Comparison of ENCODE assay signal across 11 cellular contexts in genomic region chr1:26163684-26164035, GRCh38. TPM values are rescaled to one million over a fixed set of nuclear protein-coding genes. Genes with fewer than 3 reads are reported as not detected.
A peak's percentile ranks its signal among the peaks of the same experiment; 100 is the strongest.
DNase-seq lines count a peak whose midpoint lies in the region; ATAC-seq and TF ChIP-seq lines count a peak whose summit lies in the region.
"Had no signal": no experiment of that assay in that cellular context is flagged by ENCODE, and none has a peak within 500 bp of the region (broad histone marks: within the 10 kb centered on the region; RNA-seq: fewer than 3 reads in every experiment).

No MANE protein-coding gene starts in this region.

- H3K4me1 Mint-ChIP-seq in CD8-positive, alpha-beta memory T cell = peaks cover 13 to 24% (median 18%) of the 10 kb centered on the region in 3 donors
- peaks cover 13% of the 10 kb centered on the region for H3K4me1 Mint-ChIP-seq in progenitor cell of endocrine pancreas (ENCODE audit: low read depth)

- H3K36me3 ChIP-seq in CD8-positive, alpha-beta memory T cell (ENCODE audit: insufficient read depth, low read length) = no peaks in the 10 kb centered on the region
- no peaks in the 10 kb centered on the region for H3K36me3 ChIP-seq in NT2/D1 (ENCODE audit: insufficient read depth, insufficient read length, low read length)
- H3K36me3 ChIP-seq in esophagus squamous epithelium = no peaks in the 10 kb centered on the region
- no peaks in the 10 kb centered on the region for H3K36me3 ChIP-seq in Karpas-422 (ENCODE audit: insufficient read depth, low read length)

- WGBS in esophagus squamous epithelium, 2 donors = 63 to 73% methylated on average over 4 to 8 of the region's 9 CpGs

- POLR2A ChIA-PET in CD8-positive, alpha-beta memory T cell (lab: Charles Lee) = no interaction called here

- peaks cover 0 to 2% (median 0%) of the 10 kb centered on the region in 5 donors for H3K9me3 Mint-ChIP-seq in CD8-positive, alpha-beta memory T cell
- H3K9me3 Mint-ChIP-seq in progenitor cell of endocrine pancreas (ENCODE audit: low read depth) = no peaks in the 10 kb centered on the region
- H3K9me3 Mint-ChIP-seq: activated T-helper 1 cell treated with anti-CD3 and anti-CD28 coated beads, Interleukin-12 subunit alpha, Interleukin-12 subunit beta, Interleukin-2, Interleukin-4 antibody, amounts not matched to agents 30 ng/mL and 10 ng/mL and 1 ng/mL, durations not matched to agents 14 hours and 24 hours and 36 hours had no signal

- no peak overlapping the region for H3K4me2 ChIP-seq in Karpas-422 (ENCODE audit: low read depth, low read length, poor library complexity, severe bottlenecking)

- H3K27me3 Mint-ChIP-seq in CD8-positive, alpha-beta memory T cell = peaks cover 28 to 30% of the 10 kb centered on the region in 2 donors
- H3K27me3 Mint-ChIP-seq in progenitor cell of endocrine pancreas = peaks cover 21% of the 10 kb centered on the region

- no peaks in the 10 kb centered on the region for H3K9me2 ChIP-seq in Karpas-422 (replicated peaks; ENCODE audit: insufficient read depth, low read length)

- CTCF ChIA-PET in CD8-positive, alpha-beta memory T cell (lab: Charles Lee) = interaction anchor here (0.8 to 1.6 kb wide), 9 partner anchors 10 to 158 kb away, joined by 3 to 6 read pairs (median 3); partner anchors contain the start of gene CEP85

- TF ChIP-seq POLR2A in esophagus squamous epithelium (IDR thresholded peaks at IDR 0.05) = no peak

- H3K79me2 ChIP-seq in Karpas-422 (ENCODE audit: low read length) = no peaks in the 10 kb centered on the region

- H3K27ac Mint-ChIP-seq in CD8-positive, alpha-beta memory T cell = no peak overlapping the region
- no peak overlapping the region for H3K27ac Mint-ChIP-seq in progenitor cell of endocrine pancreas
- H3K27ac Mint-ChIP-seq: activated T-helper 1 cell treated with anti-CD3 and anti-CD28 coated beads, Interleukin-12 subunit alpha, Interleukin-12 subunit beta, Interleukin-2, Interleukin-4 antibody, amounts not matched to agents 30 ng/mL and 10 ng/mL and 1 ng/mL, durations not matched to agents 14 hours and 24 hours and 36 hours had no signal

- H3K9me3 ChIP-seq in CD8-positive, alpha-beta memory T cell (ENCODE audit: low read length) = no peaks in the 10 kb centered on the region
- H3K9me3 ChIP-seq in NT2/D1 (ENCODE audit: insufficient read depth, low read length) = no peaks in the 10 kb centered on the region
- H3K9me3 ChIP-seq in esophagus squamous epithelium = no peaks in the 10 kb centered on the region
- no peaks in the 10 kb centered on the region for H3K9me3 ChIP-seq in Karpas-422 (ENCODE audit: low read length)

- intact Hi-C loops in esophagus squamous epithelium (cut with DNase I) = loop anchor here (10.0 kb wide), 1 partner anchor 151 kb away; the partner anchor contains the start of gene CD52

- no peaks in the 10 kb centered on the region for H3K36me3 Mint-ChIP-seq in CD8-positive, alpha-beta memory T cell
- no peaks in the 10 kb centered on the region for H3K36me3 Mint-ChIP-seq in progenitor cell of endocrine pancreas (ENCODE audit: insufficient read depth)

- H4K20me1 ChIP-seq in Karpas-422 (ENCODE audit: insufficient read depth, low read depth, low read length) = no peaks in the 10 kb centered on the region

- H2AFZ ChIP-seq in Karpas-422 (ENCODE audit: low read length) = no peak overlapping the region

- H3K4me1 ChIP-seq in CD8-positive, alpha-beta memory T cell (ENCODE audit: insufficient read depth, low read length) = peaks cover 16% of the 10 kb centered on the region
- H3K4me1 ChIP-seq in NT2/D1 (ENCODE audit: insufficient read depth, insufficient read length) (peaks cover 39% of the 10 kb centered on the region), esophagus squamous epithelium (peaks cover 18 to 44% (median 23%) of the 10 kb centered on the region in 3 donors), Karpas-422 (ENCODE audit: low read length) (no peaks in the 10 kb centered on the region)

- H3K4me3 ChIP-seq in CD8-positive, alpha-beta memory T cell (ENCODE audit: low read length) = peak overlapping the region; percentile 50
- H3K4me3 ChIP-seq in NT2/D1 (ENCODE audit: insufficient read length, low read depth) (peak overlapping the region; percentile 35), esophagus squamous epithelium (peak overlapping the region in 3 of 4 donors; percentile 34 to 72 (median 51)), Karpas-422 (ENCODE audit: low read length) (no peak overlapping the region)

- no peak for TF ChIP-seq CTCF in esophagus squamous epithelium (IDR thresholded peaks at IDR 0.05)
- TF ChIP-seq CTCF in progenitor cell of endocrine pancreas (IDR thresholded peaks at IDR 0.05; ENCODE audit: unreplicated experiment) = no peak

- DNase-seq in CD8-positive, alpha-beta memory T cell = no peak
- DNase-seq in NT2/D1 (ENCODE audit: low read depth, low spot score) = no peak
- no peak for DNase-seq in esophagus squamous epithelium (lab: John Stamatoyannopoulos, UW)
- no peak for DNase-seq in progenitor cell of endocrine pancreas (ENCODE audit: low spot score, unreplicated experiment)
- DNase-seq in mucosa of gallbladder (ENCODE audit: low spot score) = no peak
- no peak for DNase-seq in Karpas-422
- DNase-seq: GF-D8, NCI-H187 treated with DMSO at 0.1 percent for 48 hours had no signal

- H3K9ac ChIP-seq in NT2/D1 (ENCODE audit: insufficient read length, low read depth) (peak overlapping the region; percentile 66), Karpas-422 (ENCODE audit: low read length) (no peak overlapping the region)

- peaks cover 13% of the 10 kb centered on the region for H3K27me3 ChIP-seq in CD8-positive, alpha-beta memory T cell (ENCODE audit: insufficient read depth, low read length, poor library complexity, severe bottlenecking)
- H3K27me3 ChIP-seq in NT2/D1 (ENCODE audit: insufficient read depth, insufficient read length) (peaks cover 80% of the 10 kb centered on the region), esophagus squamous epithelium (peaks cover 0 to 37% (median 0%) of the 10 kb centered on the region in 4 donors), Karpas-422 (ENCODE audit: low read length) (no peaks in the 10 kb centered on the region)

- ATAC-seq in GM21576 (IDR thresholded peaks at IDR 0.05; ENCODE audit: unreplicated experiment) = no peak
- ATAC-seq in HG03565 (IDR thresholded peaks at IDR 0.05; ENCODE audit: unreplicated experiment) = no peak

- no peak overlapping the region for H3K27ac ChIP-seq in CD8-positive, alpha-beta memory T cell (ENCODE audit: low read depth, low read length)
- H3K27ac ChIP-seq in esophagus squamous epithelium = peak overlapping the region in 1 of 4 donors; percentile 33
- H3K27ac ChIP-seq in Karpas-422 (ENCODE audit: low read length) = no peak overlapping the region

- H3K4me3 Mint-ChIP-seq in CD8-positive, alpha-beta memory T cell = peak overlapping the region in 6 of 7 donors; percentile 18 to 55 (median 32)
- peak overlapping the region; percentile 20 for H3K4me3 Mint-ChIP-seq in progenitor cell of endocrine pancreas (ENCODE audit: low read depth)
- H3K4me3 Mint-ChIP-seq: activated T-helper 1 cell treated with anti-CD3 and anti-CD28 coated beads, Interleukin-12 subunit alpha, Interleukin-12 subunit beta, Interleukin-2, Interleukin-4 antibody, amounts not matched to agents 30 ng/mL and 10 ng/mL and 1 ng/mL, durations not matched to agents 14 hours and 24 hours and 36 hours had no signal

RNA-seq across cellular contexts. Expression of gene FAM110D, which starts 4.8 kb away (rescaled TPM):
- total RNA-seq in CD8-positive, alpha-beta memory T cell = not detected
- polyA plus RNA-seq in CD8-positive, alpha-beta memory T cell = not detected
- total RNA-seq in esophagus squamous epithelium = 1 to 10 TPM in 2 of 4 donors, under 1 TPM in 2; 0.23 to 5.1 (median 2.0) TPM
- 0.33 and 0.36 TPM in 2 replicates for total RNA-seq in progenitor cell of endocrine pancreas
- total RNA-seq in mucosa of gallbladder = 2.8 TPM
- total RNA-seq in Karpas-422 (2014; rRNA removed; shearing (Covaris generic); ENCODE audit: low replicate concordance) = not detected in 2 replicates
- total RNA-seq: activated T-helper 1 cell treated with anti-CD3 and anti-CD28 coated beads, Interleukin-12 subunit alpha, Interleukin-12 subunit beta, Interleukin-2, Interleukin-4 antibody, amounts not matched to agents 30 ng/mL and 10 ng/mL and 1 ng/mL, durations not matched to agents 14 hours and 24 hours and 36 hours had no signal

RNA-seq across cellular contexts. Expression of gene C1orf232, which starts 5.1 kb away (rescaled TPM):
- total RNA-seq in CD8-positive, alpha-beta memory T cell = not detected
- not detected for polyA plus RNA-seq in CD8-positive, alpha-beta memory T cell
- total RNA-seq in esophagus squamous epithelium (not detected), progenitor cell of endocrine pancreas (not detected in 2 replicates), mucosa of gallbladder (not detected)
- total RNA-seq in Karpas-422 (2014; rRNA removed; shearing (Covaris generic); ENCODE audit: low replicate concordance) = not detected in 2 replicates
- total RNA-seq: activated T-helper 1 cell treated with anti-CD3 and anti-CD28 coated beads, Interleukin-12 subunit alpha, Interleukin-12 subunit beta, Interleukin-2, Interleukin-4 antibody, amounts not matched to agents 30 ng/mL and 10 ng/mL and 1 ng/mL, durations not matched to agents 14 hours and 24 hours and 36 hours had no signal

RNA-seq across cellular contexts. Expression of gene ZNF593, which starts 6.0 kb away (rescaled TPM):
- 10 to 100 TPM; 86.4 to 87.9 TPM for total RNA-seq in CD8-positive, alpha-beta memory T cell
- polyA plus RNA-seq in CD8-positive, alpha-beta memory T cell = 26.2 TPM
- total RNA-seq in esophagus squamous epithelium (10 to 100 TPM; 19.2 to 45.6 (median 24.7) TPM), progenitor cell of endocrine pancreas (28.9 and 32.1 TPM in 2 replicates), mucosa of gallbladder (28.1 TPM)
- 58.5 and 133 TPM in 2 replicates for total RNA-seq in Karpas-422 (2014; rRNA removed; shearing (Covaris generic); ENCODE audit: low replicate concordance)

RNA-seq across cellular contexts. Expression of gene ZNF593OS, which starts 8.0 kb away (rescaled TPM):
- not detected for total RNA-seq in CD8-positive, alpha-beta memory T cell
- 0.85 TPM for polyA plus RNA-seq in CD8-positive, alpha-beta memory T cell
- not detected for total RNA-seq in esophagus squamous epithelium
- not detected in 2 replicates for total RNA-seq in progenitor cell of endocrine pancreas
- total RNA-seq in mucosa of gallbladder = 0.29 TPM
- 0.18 TPM in 1 of 2 replicates, not detected in the other for total RNA-seq in Karpas-422 (2014; rRNA removed; shearing (Covaris generic); ENCODE audit: low replicate concordance)
- total RNA-seq: activated T-helper 1 cell treated with anti-CD3 and anti-CD28 coated beads, Interleukin-12 subunit alpha, Interleukin-12 subunit beta, Interleukin-2, Interleukin-4 antibody, amounts not matched to agents 30 ng/mL and 10 ng/mL and 1 ng/mL, durations not matched to agents 14 hours and 24 hours and 36 hours had no signal

RNA-seq across cellular contexts. Expression of gene CNKSR1, which starts 13.6 kb away (rescaled TPM):
- under 1 TPM; 0.37 to 0.86 TPM for total RNA-seq in CD8-positive, alpha-beta memory T cell
- polyA plus RNA-seq in CD8-positive, alpha-beta memory T cell = not detected
- 10 to 100 TPM; 17.8 to 43.3 (median 25.9) TPM for total RNA-seq in esophagus squamous epithelium
- total RNA-seq in progenitor cell of endocrine pancreas = 52.0 and 52.1 TPM in 2 replicates
- total RNA-seq in mucosa of gallbladder = 36.0 TPM
- 0.29 and 1.5 TPM in 2 replicates for total RNA-seq in Karpas-422 (2014; rRNA removed; shearing (Covaris generic); ENCODE audit: low replicate concordance)
